Comparison of ENCODE assay signal across 1 cellular context in the genomic region with DNA sequence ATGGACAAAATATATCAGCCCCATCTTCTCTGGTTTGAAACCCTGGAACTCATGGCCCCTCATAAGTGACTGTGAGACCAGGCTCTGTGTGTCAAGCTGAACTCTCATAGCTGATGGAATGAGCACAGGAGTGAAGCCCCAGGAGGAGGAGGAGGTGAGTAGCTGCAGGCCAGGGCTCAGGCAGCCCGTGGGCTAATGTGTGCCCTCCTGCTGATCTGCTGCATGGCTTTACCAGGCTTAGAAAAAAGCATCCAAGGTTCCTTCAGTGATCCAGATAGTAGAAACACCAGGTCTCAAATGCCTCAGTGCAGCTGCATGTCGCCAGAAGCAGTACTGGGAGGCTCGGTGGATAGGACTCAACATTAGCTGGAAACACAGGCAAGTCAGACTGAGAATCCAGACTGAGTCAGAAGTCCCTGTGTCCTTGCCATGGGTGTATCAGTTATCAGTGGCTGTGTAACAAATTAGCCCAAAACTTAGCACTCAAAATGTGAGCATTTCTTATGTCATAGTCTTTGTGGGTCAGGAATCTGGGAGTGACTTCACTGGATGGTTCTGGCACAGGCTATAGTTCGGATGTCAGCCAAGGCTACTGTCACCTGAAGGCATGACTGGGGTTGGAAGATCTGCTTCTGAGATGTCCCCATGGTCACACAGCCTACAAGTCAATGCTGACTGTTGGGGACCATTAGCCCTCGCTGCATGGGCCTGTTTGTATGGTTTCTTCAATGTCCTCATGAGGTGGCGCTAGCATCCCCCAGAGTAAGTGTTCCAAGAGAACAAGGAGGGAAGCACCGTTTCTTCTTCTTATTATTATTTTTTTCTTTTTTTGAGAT.
A peak's percentile ranks its signal among the peaks of the same experiment; 100 is the strongest.
TF ChIP-seq lines count a peak whose summit lies in the region.

No MANE protein-coding gene starts in this region.

TF ChIP-seq in K562, 482 proteins besides CTCF, POLR2A, EP300 and RAD21 (continued from another document):
- TF ChIP-seq RFX7 (CRISPR knock-in tag; IDR thresholded peaks at IDR 0.05) (peak; percentile 53; the same call in 1 of the 2 replicates), SMAD2 (IDR thresholded peaks at IDR 0.05; ENCODE audit: low read depth, low read length) (no peak), SREBF2 (CRISPR knock-in tag; IDR thresholded peaks at IDR 0.05) (0 out of 2 replicates have a peak, but pooled peaks have one; percentile 88), TRIM28 (IDR thresholded peaks at IDR 0.05) (peak; percentile 90), ARHGAP35 (IDR thresholded peaks at IDR 0.05; ENCODE audit: partially characterized antibody) (no peak), SP1 (CRISPR knock-in tag; IDR thresholded peaks at IDR 0.05) (no peak), ZNF696 (CRISPR knock-in tag; conservative IDR thresholded peaks at IDR 0.05) (no peak), ZSCAN32 (CRISPR knock-in tag; IDR thresholded peaks at IDR 0.05) (no peak), ZNF253 (CRISPR knock-in tag; conservative IDR thresholded peaks at IDR 0.05) (no peak), SMARCA4 (IDR thresholded peaks at IDR 0.05) (no peak), RCOR1 (IDR thresholded peaks at IDR 0.05; ENCODE audit: borderline replicate concordance in 1 of 2, low read depth in 2 of 2, low read length in 2 of 2) (peak in 1 of 2 experiments; percentile 31; a peak in 1 of 4 replicates), NFIX (CRISPR knock-in tag; IDR thresholded peaks at IDR 0.05; ENCODE audit: low read depth) (no peak), PHF20 (IDR thresholded peaks at IDR 0.05; ENCODE audit: partially characterized antibody) (peak; percentile 34), ETV5 (CRISPR knock-in tag; IDR thresholded peaks at IDR 0.05; ENCODE audit: low read depth) (0 out of 2 replicates have a peak, but pooled peaks have one; percentile 3), ZNF146 (CRISPR knock-in tag; IDR thresholded peaks at IDR 0.05; ENCODE audit: unreplicated experiment) (no peak), CBX1 (IDR thresholded peaks at IDR 0.05; ENCODE audit: low read depth) (peak; percentile 96; the same call in 1 of the 2 replicates), MAFK (IDR thresholded peaks at IDR 0.05; ENCODE audit: low read length) (no peak), NFXL1 (CRISPR knock-in tag; IDR thresholded peaks at IDR 0.05) (no peak), ZNF583 (CRISPR knock-in tag; IDR thresholded peaks at IDR 0.05) (no peak), NCOA6 (IDR thresholded peaks at IDR 0.05) (no peak), KDM5B (IDR thresholded peaks at IDR 0.05; ENCODE audit: insufficient replicate concordance, low read depth, low read length) (peak; percentile 10), KDM1A (IDR thresholded peaks at IDR 0.05) (peak; percentile 45 to 85), ZNF24 (IDR thresholded peaks at IDR 0.05) (no peak), ASH1L (IDR thresholded peaks at IDR 0.05; ENCODE audit: borderline replicate concordance, low read depth, partially characterized antibody) (no peak), FOXA3 (CRISPR knock-in tag; conservative IDR thresholded peaks at IDR 0.05 in 1 of 2, IDR thresholded peaks at IDR 0.05 in 1 of 2) (0 out of 4 replicates have a peak, but pooled peaks of 1 of the 2 experiments have one; percentile 32), JUN (IDR thresholded peaks at IDR 0.05; ENCODE audit: borderline replicate concordance, low read depth, low read length) (no peak), JUN (CRISPR knock-in tag; IDR thresholded peaks at IDR 0.05; ENCODE audit: borderline replicate concordance) (peak; percentile 64; the same call in 1 of the 2 replicates), ADNP (tag; IDR thresholded peaks at IDR 0.05) (peak; percentile 88)
- TF ChIP-seq, protein P1, sequence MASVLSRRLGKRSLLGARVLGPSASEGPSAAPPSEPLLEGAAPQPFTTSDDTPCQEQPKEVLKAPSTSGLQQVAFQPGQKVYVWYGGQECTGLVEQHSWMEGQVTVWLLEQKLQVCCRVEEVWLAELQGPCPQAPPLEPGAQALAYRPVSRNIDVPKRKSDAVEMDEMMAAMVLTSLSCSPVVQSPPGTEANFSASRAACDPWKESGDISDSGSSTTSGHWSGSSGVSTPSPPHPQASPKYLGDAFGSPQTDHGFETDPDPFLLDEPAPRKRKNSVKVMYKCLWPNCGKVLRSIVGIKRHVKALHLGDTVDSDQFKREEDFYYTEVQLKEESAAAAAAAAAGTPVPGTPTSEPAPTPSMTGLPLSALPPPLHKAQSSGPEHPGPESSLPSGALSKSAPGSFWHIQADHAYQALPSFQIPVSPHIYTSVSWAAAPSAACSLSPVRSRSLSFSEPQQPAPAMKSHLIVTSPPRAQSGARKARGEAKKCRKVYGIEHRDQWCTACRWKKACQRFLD (CRISPR knock-in tag; IDR thresholded peaks at IDR 0.05), result no peak
- TF ChIP-seq, protein P2, sequence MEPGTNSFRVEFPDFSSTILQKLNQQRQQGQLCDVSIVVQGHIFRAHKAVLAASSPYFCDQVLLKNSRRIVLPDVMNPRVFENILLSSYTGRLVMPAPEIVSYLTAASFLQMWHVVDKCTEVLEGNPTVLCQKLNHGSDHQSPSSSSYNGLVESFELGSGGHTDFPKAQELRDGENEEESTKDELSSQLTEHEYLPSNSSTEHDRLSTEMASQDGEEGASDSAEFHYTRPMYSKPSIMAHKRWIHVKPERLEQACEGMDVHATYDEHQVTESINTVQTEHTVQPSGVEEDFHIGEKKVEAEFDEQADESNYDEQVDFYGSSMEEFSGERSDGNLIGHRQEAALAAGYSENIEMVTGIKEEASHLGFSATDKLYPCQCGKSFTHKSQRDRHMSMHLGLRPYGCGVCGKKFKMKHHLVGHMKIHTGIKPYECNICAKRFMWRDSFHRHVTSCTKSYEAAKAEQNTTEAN (CRISPR knock-in tag; IDR thresholded peaks at IDR 0.05), result no peak; the same call in 1 of the 2 replicates
- TF ChIP-seq, protein P3, sequence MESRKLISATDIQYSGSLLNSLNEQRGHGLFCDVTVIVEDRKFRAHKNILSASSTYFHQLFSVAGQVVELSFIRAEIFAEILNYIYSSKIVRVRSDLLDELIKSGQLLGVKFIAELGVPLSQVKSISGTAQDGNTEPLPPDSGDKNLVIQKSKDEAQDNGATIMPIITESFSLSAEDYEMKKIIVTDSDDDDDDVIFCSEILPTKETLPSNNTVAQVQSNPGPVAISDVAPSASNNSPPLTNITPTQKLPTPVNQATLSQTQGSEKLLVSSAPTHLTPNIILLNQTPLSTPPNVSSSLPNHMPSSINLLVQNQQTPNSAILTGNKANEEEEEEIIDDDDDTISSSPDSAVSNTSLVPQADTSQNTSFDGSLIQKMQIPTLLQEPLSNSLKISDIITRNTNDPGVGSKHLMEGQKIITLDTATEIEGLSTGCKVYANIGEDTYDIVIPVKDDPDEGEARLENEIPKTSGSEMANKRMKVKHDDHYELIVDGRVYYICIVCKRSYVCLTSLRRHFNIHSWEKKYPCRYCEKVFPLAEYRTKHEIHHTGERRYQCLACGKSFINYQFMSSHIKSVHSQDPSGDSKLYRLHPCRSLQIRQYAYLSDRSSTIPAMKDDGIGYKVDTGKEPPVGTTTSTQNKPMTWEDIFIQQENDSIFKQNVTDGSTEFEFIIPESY (CRISPR knock-in tag; IDR thresholded peaks at IDR 0.05), result peak; percentile 45; the same call in 1 of the 2 replicates
- TF ChIP-seq, protein P4, sequence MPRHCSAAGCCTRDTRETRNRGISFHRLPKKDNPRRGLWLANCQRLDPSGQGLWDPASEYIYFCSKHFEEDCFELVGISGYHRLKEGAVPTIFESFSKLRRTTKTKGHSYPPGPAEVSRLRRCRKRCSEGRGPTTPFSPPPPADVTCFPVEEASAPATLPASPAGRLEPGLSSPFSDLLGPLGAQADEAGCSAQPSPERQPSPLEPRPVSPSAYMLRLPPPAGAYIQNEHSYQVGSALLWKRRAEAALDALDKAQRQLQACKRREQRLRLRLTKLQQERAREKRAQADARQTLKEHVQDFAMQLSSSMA (CRISPR knock-in tag; IDR thresholded peaks at IDR 0.05), result 0 out of 2 replicates have a peak, but pooled peaks have one; percentile 39
